In genomic region chr16:30445149-30445407, GRCh38 we compare ENCODE assay signal across 8 cellular contexts.
DNase-seq lines count a peak whose midpoint lies in the region; ATAC-seq and TF ChIP-seq lines count a peak whose summit lies in the region.

No MANE protein-coding gene starts in this region.

- no peak for TF ChIP-seq CTCF in MM.1S (IDR thresholded peaks at IDR 0.05; ENCODE audit: low read length)

- H3K27me3 ChIP-seq in MM.1S (replicated peaks; ENCODE audit: insufficient read depth, low read length) (no peaks in the 10 kb centered on the region), rectal smooth muscle tissue (ENCODE audit: control insufficient read depth, insufficient read depth, low read length) (no peaks in the 10 kb centered on the region)

- H3K27ac ChIP-seq in MM.1S (ENCODE audit: low read length), result peak overlapping the region; percentile 64; the same call in 1 of the 2 replicates
- peak overlapping the region; percentile 84 for H3K27ac ChIP-seq in epithelial cell of prostate
- peak overlapping the region; percentile 96 for H3K27ac ChIP-seq in rectal smooth muscle tissue (ENCODE audit: low read depth, low read length)

- ATAC-seq in GM18520 (IDR thresholded peaks at IDR 0.05; ENCODE audit: unreplicated experiment), result peak; percentile 10
- no peak for ATAC-seq in HG02759 (IDR thresholded peaks at IDR 0.05; ENCODE audit: unreplicated experiment)

- H3K9me3 ChIP-seq in MM.1S (replicated peaks; ENCODE audit: insufficient read depth, low read length), result no peaks in the 10 kb centered on the region

- H3K36me3 ChIP-seq in MM.1S (replicated peaks; ENCODE audit: insufficient read depth, low read length) (no peaks in the 10 kb centered on the region), rectal smooth muscle tissue (ENCODE audit: control insufficient read depth, insufficient read depth, low read length) (peaks cover 5% of the 10 kb centered on the region)

- H4K20me1 ChIP-seq in MM.1S (ENCODE audit: insufficient read depth, low read length), result no peaks in the 10 kb centered on the region

- peak overlapping the region; percentile 83 for H2AFZ ChIP-seq in MM.1S (ENCODE audit: low read length)

- peak overlapping the region; percentile 88 for H3K4me2 ChIP-seq in MM.1S (ENCODE audit: low read depth, low read length)

- H3F3A ChIP-seq in MM.1S (ENCODE audit: insufficient read depth, low read length), result no peaks in the 10 kb centered on the region

- H3K9ac ChIP-seq in MM.1S (ENCODE audit: low read length) (peak overlapping the region; percentile 86), rectal smooth muscle tissue (ENCODE audit: low read length) (peak overlapping the region; percentile 93)

- peak overlapping the region; percentile 81 for H3K4me3 ChIP-seq in MM.1S (ENCODE audit: low read length)
- peak overlapping the region; percentile 94 for H3K4me3 ChIP-seq in rectal smooth muscle tissue (ENCODE audit: low read length)

- DNase-seq in MM.1S, result no peak
- no peak for DNase-seq in epithelial cell of prostate (ENCODE audit: low read depth, low spot score)
- DNase-seq in GDM1 (lab: John Stamatoyannopoulos, UW), result no peak
- no peak for DNase-seq in midbrain (lab: John Stamatoyannopoulos, UW)
- DNase-seq in activated naive CD4-positive, alpha-beta T cell treated with Interleukin-2 at 50 U/mL for 16 hours, result no peak

- no peaks in the 10 kb centered on the region for H3K9me2 ChIP-seq in MM.1S (replicated peaks; ENCODE audit: insufficient read depth, low read length)

- H3K4me1 ChIP-seq in MM.1S (ENCODE audit: low read length) (peaks cover 13% of the 10 kb centered on the region), rectal smooth muscle tissue (ENCODE audit: control insufficient read depth, insufficient read depth, low read length) (peaks cover 6% of the 10 kb centered on the region)

- peaks cover 16% of the 10 kb centered on the region for H3K79me2 ChIP-seq in MM.1S (ENCODE audit: low read length)
